Comparison of ENCODE assay signal across 10 cellular contexts in genomic region chr3:161420746-161421145, GRCh38. TPM values are rescaled to one million over a fixed set of nuclear protein-coding genes. Genes with fewer than 3 reads are reported as not detected.
A peak's percentile ranks its signal among the peaks of the same experiment; 100 is the strongest.
DNase-seq lines count a peak whose midpoint lies in the region; ATAC-seq and TF ChIP-seq lines count a peak whose summit lies in the region.
"Had no signal": no experiment of that assay in that cellular context is flagged by ENCODE, and none has a peak within 500 bp of the region (broad histone marks: within the 10 kb centered on the region; RNA-seq: fewer than 3 reads in every experiment).

No MANE protein-coding gene starts in this region.

- H3K4me1 ChIP-seq in neuronal stem cell (ENCODE audit: control insufficient read depth in 2 of 2, insufficient read depth in 1 of 2, low read depth in 1 of 2, low read length in 2 of 2) (peaks cover 7 to 9% of the 10 kb centered on the region in 2 donors), tibial nerve (peaks cover 0 to 20% (median 4%) of the 10 kb centered on the region in 4 donors)

- no peak for TF ChIP-seq CTCF in tibial nerve (IDR thresholded peaks at IDR 0.05)

- H3K23ac ChIP-seq in neuronal stem cell (ENCODE audit: low read depth, low read length, poor library complexity) = no peak overlapping the region

- H3K4me3 ChIP-seq in neuronal stem cell (ENCODE audit: low read length in 2 of 2) = peak overlapping the region in 1 of 2 donors; percentile 21
- no peak overlapping the region for H3K4me3 ChIP-seq in tibial nerve

- peak; percentile 53 for DNase-seq in HT-29 (ENCODE audit: low spot score)
- peak; percentile 92 for DNase-seq in NCI-H774 (lab: John Stamatoyannopoulos, UW)
- DNase-seq in fibroblast of gingiva (ENCODE audit: low read depth) = peak; percentile 14
- DNase-seq in neuronal stem cell (ENCODE audit: low spot score) = peak; percentile 33
- no peak for DNase-seq in tibial nerve (ENCODE audit: low spot score in 2 of 2)
- DNase-seq in activated effector memory CD4-positive, alpha-beta T cell treated with anti-CD3 and anti-CD28 coated beads, Interleukin-2, amount 50 U/mL, for 16 hours = no peak
- no peak for DNase-seq in CD1c-positive myeloid dendritic cell (ENCODE audit: extremely low spot score)
- DNase-seq: activated naive CD4-positive, alpha-beta T cell treated with Interleukin-2 at 50 U/mL for 16 hours; NCI-H1694 treated with DMSO at 0.1 percent for 48 hours had no signal

- H3K9ac ChIP-seq in neuronal stem cell (ENCODE audit: low read depth, low read length, poor library complexity) = no peak overlapping the region

- H4K8ac ChIP-seq in neuronal stem cell (ENCODE audit: low read depth, low read length) = no peak overlapping the region

- no peak overlapping the region for H3K4ac ChIP-seq in neuronal stem cell (ENCODE audit: low read length)

- no peak for ATAC-seq in HG02623 (IDR thresholded peaks at IDR 0.05; ENCODE audit: unreplicated experiment)

- TF ChIP-seq POLR2A in tibial nerve (IDR thresholded peaks at IDR 0.05) = no peak

- peak overlapping the region; percentile 59 for H2AFZ ChIP-seq in neuronal stem cell (ENCODE audit: low read length)

- H3K18ac ChIP-seq in neuronal stem cell (ENCODE audit: low read length) = no peak overlapping the region

- no peak overlapping the region for H4K91ac ChIP-seq in neuronal stem cell (ENCODE audit: low read depth, low read length, poor library complexity)

- H3K27me3 ChIP-seq in neuronal stem cell (ENCODE audit: control insufficient read depth in 3 of 3, insufficient read depth in 3 of 3, low read depth in 1 of 3, low read length in 3 of 3) = no peaks in the 10 kb centered on the region
- no peaks in the 10 kb centered on the region for H3K27me3 ChIP-seq in tibial nerve

- H2BK120ac ChIP-seq in neuronal stem cell (ENCODE audit: low read depth, low read length) = no peak overlapping the region

- no peak overlapping the region for H3K14ac ChIP-seq in neuronal stem cell (ENCODE audit: low read length)

- WGBS in neuronal stem cell (ENCODE audit: extremely low coverage in 2 of 2, insufficient read length in 2 of 2, insufficient replicate concordance in 1 of 2), 2 donors = no CpG with 5 or more reads among the region's 8 CpGs
- WGBS in tibial nerve, 2 donors = 32 to 41% methylated on average over 8 of the region's 8 CpGs

- no peak overlapping the region for H3K4me2 ChIP-seq in neuronal stem cell (ENCODE audit: insufficient read depth, low read length, poor library complexity, severe bottlenecking)

- no peak overlapping the region for H2BK15ac ChIP-seq in neuronal stem cell (ENCODE audit: low read length)

- H2BK5ac ChIP-seq in neuronal stem cell (ENCODE audit: low read length) = no peak overlapping the region

- no peak overlapping the region for H2AK5ac ChIP-seq in neuronal stem cell (ENCODE audit: low read depth, low read length)

- peaks cover 0 to 3% of the 10 kb centered on the region in 2 donors for H3K9me3 ChIP-seq in neuronal stem cell (replicated peaks in 1 of 2; ENCODE audit: control insufficient read depth in 2 of 2, insufficient read depth in 1 of 2, low read depth in 1 of 2, low read length in 2 of 2)
- H3K9me3 ChIP-seq in tibial nerve = no peaks in the 10 kb centered on the region

- H3K36me3 ChIP-seq in neuronal stem cell (replicated peaks in 1 of 2; ENCODE audit: control insufficient read depth in 2 of 2, insufficient read depth in 2 of 2, low read length in 2 of 2) (no peaks in the 10 kb centered on the region), tibial nerve (no peaks in the 10 kb centered on the region)

- no peak for TF ChIP-seq EP300 in tibial nerve (IDR thresholded peaks at IDR 0.05)

- H3K27ac ChIP-seq in neuronal stem cell (replicated peaks; ENCODE audit: low read length) (no peak overlapping the region), tibial nerve (no peak overlapping the region)

- no peak overlapping the region for H2BK12ac ChIP-seq in neuronal stem cell (ENCODE audit: low read length)

- H3K79me1 ChIP-seq in neuronal stem cell (ENCODE audit: low read depth, low read length) = no peaks in the 10 kb centered on the region

RNA-seq across cellular contexts. Expression of gene SPTSSB, which starts 49.4 kb away (rescaled TPM):
- 0.33 and 0.52 TPM in 2 replicates for total RNA-seq in HT-29 (2014; rRNA removed; shearing (Covaris generic))
- polyA plus RNA-seq in neuronal stem cell (2013, experiment 1 of 2) = 0.70 TPM
- 0.94 TPM for polyA plus RNA-seq in neuronal stem cell (2013, experiment 2 of 2)
- under 1 TPM in 1 of 4 donors, not detected in 3; 0.63 TPM for total RNA-seq in tibial nerve

Comparison
In these comparisons a context has a peak if more than half of its experiments do, and no peak if none do; other contexts are left out.
1. DNase-seq: peak in HT-29 (single experiment), NCI-H774 (single experiment), fibroblast of gingiva (single experiment) and neuronal stem cell (single experiment); none in tibial nerve (0 of 2), activated effector memory CD4-positive, alpha-beta T cell treated with anti-CD3 and anti-CD28 coated beads, Interleukin-2, amount 50 U/mL, for 16 hours (single experiment) and CD1c-positive myeloid dendritic cell (single experiment).